ENCODE assay signal across 12 cellular contexts in the genomic region with DNA sequence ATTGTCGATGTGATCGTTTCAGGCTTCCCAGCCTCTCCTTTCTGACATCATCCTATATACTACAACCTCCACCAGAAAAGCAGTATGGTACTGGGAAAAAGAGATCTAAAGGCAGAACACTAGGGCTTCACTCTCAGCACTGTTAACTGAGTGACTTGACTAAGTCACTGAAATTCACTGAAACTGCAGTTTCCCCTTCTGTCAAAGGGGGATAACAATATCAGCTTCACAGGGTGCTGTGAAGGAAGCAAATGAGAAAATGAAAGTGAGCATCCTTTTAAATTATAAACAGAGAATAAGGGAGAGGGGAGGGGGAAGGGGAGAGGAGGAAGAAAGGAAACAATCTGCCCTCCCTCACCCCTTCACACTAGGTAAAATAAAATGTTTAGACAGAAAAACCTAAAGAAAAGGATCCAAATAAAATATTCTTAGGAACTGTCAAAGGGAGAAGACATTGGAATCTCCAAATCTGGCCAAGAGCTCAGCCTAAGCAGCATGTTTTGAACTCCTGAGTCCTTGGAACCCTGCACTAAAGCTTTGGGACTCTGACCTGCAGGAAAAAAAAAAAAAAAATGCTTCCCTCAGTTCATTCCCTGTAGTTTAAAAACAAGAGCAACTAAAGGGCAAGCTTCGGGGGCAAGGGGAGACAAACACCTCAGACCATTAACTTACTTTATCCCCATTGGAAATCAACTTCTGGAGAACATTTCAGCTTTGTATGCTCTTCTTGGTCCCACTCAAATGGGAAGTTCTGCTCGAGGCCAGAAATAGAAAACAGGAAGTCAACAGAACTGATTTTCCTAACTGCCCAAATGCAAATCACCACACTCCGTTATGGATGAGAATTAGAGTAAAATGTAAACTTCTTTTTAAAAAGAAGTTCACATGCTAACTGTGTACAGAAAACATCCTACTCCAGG.
DNase-seq lines count a peak whose midpoint lies in the region; ATAC-seq, FAIRE-seq and TF ChIP-seq lines count a peak whose summit lies in the region.
"Had no signal": no experiment of that assay in that cellular context is flagged by ENCODE, and none has a peak within 500 bp of the region (broad histone marks: within the 10 kb centered on the region; RNA-seq: fewer than 3 reads in every experiment).

No MANE protein-coding gene starts in this region.

- H3K4me1 Mint-ChIP-seq in stimulated activated effector memory CD8-positive, alpha-beta T cell treated with anti-CD3 and anti-CD28 coated beads, Interleukin-12 subunit alpha, Interleukin-12 subunit beta, amount 100 ng/mL, for 72 hours = no peaks in the 10 kb centered on the region

- no peaks in the 10 kb centered on the region for H3K36me3 Mint-ChIP-seq in stimulated activated effector memory CD8-positive, alpha-beta T cell treated with anti-CD3 and anti-CD28 coated beads, Interleukin-12 subunit alpha, Interleukin-12 subunit beta, amount 100 ng/mL, for 72 hours

- CTCF ChIA-PET in K562 (lab: Yijun Ruan, JAX; ENCODE audit: low intra/inter-chr PET ratio) = no interaction called here

- BruUV-seq in K562 (replicated peaks; lab: Mats Ljungman, UMichigan) = no TSS peak

- no peaks in the 10 kb centered on the region for H4K20me1 ChIP-seq in K562 (replicated peaks; ENCODE audit: control insufficient read depth, insufficient read depth, low read length)

- POLR2A ChIA-PET in K562 (lab: Yijun Ruan, JAX) = interaction anchor here (0.6 kb wide), 1 partner anchor 149 kb away, joined by 3 read pairs; no protein-coding TSS in a partner anchor

- no peak overlapping the region for H3K27ac Mint-ChIP-seq in stimulated activated effector memory CD8-positive, alpha-beta T cell treated with anti-CD3 and anti-CD28 coated beads, Interleukin-12 subunit alpha, Interleukin-12 subunit beta, amount 100 ng/mL, for 72 hours

- no peak overlapping the region for H3K4me3 Mint-ChIP-seq in stimulated activated effector memory CD8-positive, alpha-beta T cell treated with anti-CD3 and anti-CD28 coated beads, Interleukin-12 subunit alpha, Interleukin-12 subunit beta, amount 100 ng/mL, for 72 hours

- TF ChIP-seq CTCF in GM06990 (IDR thresholded peaks at IDR 0.05; ENCODE audit: insufficient read depth, low read length, poor library complexity, severe bottlenecking) (no peak), K562 (IDR thresholded peaks at IDR 0.05 in 2 of 3, conservative IDR thresholded peaks at IDR 0.05 in 1 of 3; ENCODE audit: insufficient read depth in 2 of 3, low read depth in 1 of 3, low read length in 3 of 3) (no peak)

- FAIRE-seq in K562 (lab: Jason Lieb, UNC) = no peak
- FAIRE-seq: pancreas had no signal

- ATAC-seq in GM21360 (IDR thresholded peaks at IDR 0.05; ENCODE audit: unreplicated experiment) = peak; percentile 47
- peak; percentile 51 for ATAC-seq in HG03378 (IDR thresholded peaks at IDR 0.05; ENCODE audit: unreplicated experiment)
- ATAC-seq in K562 = no peak
- ATAC-seq in stimulated activated effector memory CD8-positive, alpha-beta T cell treated with anti-CD3 and anti-CD28 coated beads, Interleukin-12 subunit alpha, Interleukin-12 subunit beta, amount 100 ng/mL, for 72 hours = no peak

- 3% methylated on average over 5 of the region's 5 CpGs for WGBS in K562 (ENCODE audit: insufficient coverage, low coverage, missing lambda C conversion rate)

- peaks cover 2% of the 10 kb centered on the region for H3K9me3 Mint-ChIP-seq in stimulated activated effector memory CD8-positive, alpha-beta T cell treated with anti-CD3 and anti-CD28 coated beads, Interleukin-12 subunit alpha, Interleukin-12 subunit beta, amount 100 ng/mL, for 72 hours

- no peak overlapping the region for H3K27ac ChIP-seq in K562 (ENCODE audit: extremely low read depth, low read depth, low read length)
- H3K27ac ChIP-seq: epithelial cell of prostate, pancreas, upper lobe of left lung had no signal

- intact Hi-C loops in K562 (cut with micrococcal nuclease) = no loop called here

- no peak for TF ChIP-seq POLR2A in K562 (conservative IDR thresholded peaks at IDR 0.05)

- H3K4me1 ChIP-seq in K562 (replicated peaks in 1 of 2; ENCODE audit: control insufficient read depth in 2 of 2, insufficient read depth in 2 of 2, low read length in 2 of 2) = no peaks in the 10 kb centered on the region
- H3K4me1 ChIP-seq: upper lobe of left lung had no signal

- no peak for TF ChIP-seq RAD21 in K562 (CRISPR knock-in tag; conservative IDR thresholded peaks at IDR 0.05 in 1 of 2, IDR thresholded peaks at IDR 0.05 in 1 of 2)

- in situ Hi-C loops in K562 (cut with MboI) = no loop called here

- DNase-seq in GM06990 (ENCODE audit: extremely low read depth, insufficient read length) (peak; percentile 58), K562 (ENCODE audit: extremely low read depth in 1 of 4, low spot score in 3 of 4) (no peak), NCI-H446 treated with DMSO at 0.1 percent for 48 hours (lab: John Stamatoyannopoulos, UW) (no peak), H7 (no peak), activated T-cell treated with anti-CD3 and anti-CD28 coated beads for 4 hours (no peak)
- no peak for DNase-seq in stimulated activated effector memory CD8-positive, alpha-beta T cell treated with anti-CD3 and anti-CD28 coated beads, Interleukin-12 subunit alpha, Interleukin-12 subunit beta, amount 100 ng/mL, for 72 hours (ENCODE audit: low spot score in 2 of 2)
- DNase-seq: NCI-H1105, pancreas, upper lobe of left lung had no signal

- H3K27me3 ChIP-seq in GM06990 (replicated peaks; ENCODE audit: control insufficient read depth, insufficient read depth, low read length) (no peaks in the 10 kb centered on the region), K562 (ENCODE audit: control insufficient read depth in 2 of 2, insufficient read depth in 2 of 2, low read length in 2 of 2) (no peaks in the 10 kb centered on the region), H7 (ENCODE audit: control insufficient read depth, insufficient read depth, low read length) (no peaks in the 10 kb centered on the region)
- H3K27me3 ChIP-seq: pancreas, upper lobe of left lung had no signal

- H3K4me3 ChIP-seq in GM06990 (replicated peaks; ENCODE audit: low read depth, low read length) = peak overlapping the region; percentile 57
- H3K4me3 ChIP-seq in K562 = no peak overlapping the region
- H3K4me3 ChIP-seq in H7 (ENCODE audit: insufficient read depth, low read depth, low read length) = no peak overlapping the region
- H3K4me3 ChIP-seq: pancreas, upper lobe of left lung had no signal

- no peak overlapping the region for H2AFZ ChIP-seq in K562 (ENCODE audit: low read depth, low read length)

- no peak overlapping the region for H3K4me2 ChIP-seq in K562 (ENCODE audit: insufficient read depth, low read length)

- H3K36me3 ChIP-seq in GM06990 (ENCODE audit: control insufficient read depth, insufficient read depth, low read length) = peaks cover 6% of the 10 kb centered on the region
- no peaks in the 10 kb centered on the region for H3K36me3 ChIP-seq in K562 (ENCODE audit: control insufficient read depth, insufficient read depth, low read length)
- no peaks in the 10 kb centered on the region for H3K36me3 ChIP-seq in H7 (replicated peaks; ENCODE audit: control insufficient read depth, insufficient read depth, low read length)
- H3K36me3 ChIP-seq: pancreas, upper lobe of left lung had no signal

- no peak overlapping the region for H3K9ac ChIP-seq in K562 (ENCODE audit: insufficient read depth in 1 of 2, low read depth in 2 of 2, low read length in 2 of 2)

- no peaks in the 10 kb centered on the region for H3K79me2 ChIP-seq in K562 (ENCODE audit: control insufficient read depth, insufficient read depth, low read length)

- TF ChIP-seq EP300 in K562 (IDR thresholded peaks at IDR 0.05; ENCODE audit: low read length) = no peak

- no peaks in the 10 kb centered on the region for H3K9me3 ChIP-seq in K562 (replicated peaks; ENCODE audit: control insufficient read depth, insufficient read depth, low read depth, low read length)
- H3K9me3 ChIP-seq: pancreas, upper lobe of left lung had no signal

- no peaks in the 10 kb centered on the region for H3K9me1 ChIP-seq in K562 (ENCODE audit: control insufficient read depth, insufficient read depth, low read length)

TF ChIP-seq in K562, 482 proteins besides CTCF, POLR2A, EP300 and RAD21:
- TF ChIP-seq SPI1 (IDR thresholded peaks at IDR 0.05; ENCODE audit: borderline replicate concordance, low read depth, low read length) (peak; percentile 56; the same call in 1 of the 2 replicates), ZNF239 (CRISPR knock-in tag; IDR thresholded peaks at IDR 0.05) (no peak)

Comparison
In these comparisons a context has a peak if more than half of its experiments do, and no peak if none do; other contexts are left out.
1. ATAC-seq: peak in GM21360 (single experiment) and HG03378 (single experiment); none in K562 (single experiment) and stimulated activated effector memory CD8-positive, alpha-beta T cell treated with anti-CD3 and anti-CD28 coated beads, Interleukin-12 subunit alpha, Interleukin-12 subunit beta, amount 100 ng/mL, for 72 hours (single experiment).